ENCODE assay signal across 2 cellular contexts in genomic region chr6:43539409-43539808, GRCh38. TPM values are rescaled to one million over a fixed set of nuclear protein-coding genes. Genes with fewer than 3 reads are reported as not detected.
"Had no signal": no experiment of that assay in that cellular context is flagged by ENCODE, and none has a peak within 500 bp of the region (broad histone marks: within the 10 kb centered on the region; RNA-seq: fewer than 3 reads in every experiment).

No MANE protein-coding gene starts in this region.

RNA-seq across cellular contexts. Expression of gene LRRC73, which starts 29.3 kb away (rescaled TPM):
- total RNA-seq: ascending aorta, body of pancreas had no signal
